Comparison of ENCODE assay signal across 8 cellular contexts in genomic region chr17:81238490-81238814, GRCh38. TPM values are rescaled to one million over a fixed set of nuclear protein-coding genes. Genes with fewer than 3 reads are reported as not detected.
DNase-seq lines count a peak whose midpoint lies in the region; ATAC-seq, FAIRE-seq and TF ChIP-seq lines count a peak whose summit lies in the region.

No MANE protein-coding gene starts in this region.

- no peaks in the 10 kb centered on the region for H3K9me3 ChIP-seq in muscle layer of duodenum (ENCODE audit: control insufficient read depth in 1 of 2, low read length in 2 of 2)

- H3K4me3 ChIP-seq in BJ (ENCODE audit: low read depth, low read length) (peak overlapping the region; percentile 96), brain microvascular endothelial cell (ENCODE audit: low read depth, low read length) (peak overlapping the region; percentile 86), muscle layer of duodenum (ENCODE audit: low read depth in 1 of 2, low read length in 2 of 2) (peak overlapping the region; percentile 87 to 100)

- POLR2A ChIA-PET in BJ (lab: Charles Lee), result interaction anchor here (0.6 to 0.8 kb wide), 2 partner anchors 9 to 268 kb away, joined by 3 to 7 read pairs; no protein-coding TSS in a partner anchor

- H3K27me3 ChIP-seq in BJ (ENCODE audit: control insufficient read depth, insufficient read depth, low read length), result no peaks in the 10 kb centered on the region
- H3K27me3 ChIP-seq in brain microvascular endothelial cell (replicated peaks), result no peaks in the 10 kb centered on the region
- no peaks in the 10 kb centered on the region for H3K27me3 ChIP-seq in muscle layer of duodenum (ENCODE audit: low read depth, low read length)

- in situ Hi-C loops in brain microvascular endothelial cell (cut with HindIII; ENCODE audit: low pct_ligation_motif_present, low sequenced_read_pairs), result no loop called here

- TF ChIP-seq CTCF in BJ (IDR thresholded peaks at IDR 0.05; ENCODE audit: insufficient read depth, low read depth, low read length), result no peak
- TF ChIP-seq CTCF in brain microvascular endothelial cell (IDR thresholded peaks at IDR 0.05; ENCODE audit: low read depth, low read length, missing control alignments), result no peak
- no peak for TF ChIP-seq CTCF in GM20000 (IDR thresholded peaks at IDR 0.05; ENCODE audit: extremely low read depth, missing control alignments)

- peak; percentile 1 for ATAC-seq in HG02970 (IDR thresholded peaks at IDR 0.05; ENCODE audit: low FRiP score, unreplicated experiment)

- H3K27ac ChIP-seq in brain microvascular endothelial cell (peak overlapping the region; percentile 69), muscle layer of duodenum (ENCODE audit: low read length) (no peak overlapping the region)

- CTCF ChIA-PET in BJ (lab: Yijun Ruan, JAX), result interaction anchor here (0.9 to 2.7 kb wide), 7 partner anchors 14 to 246 kb away, joined by 3 to 7 read pairs (median 3); partner anchors contain the start of gene CEP131

- DNase-seq in BJ (ENCODE audit: low read depth), result no peak
- DNase-seq in brain microvascular endothelial cell, result no peak
- DNase-seq in activated effector memory CD4-positive, alpha-beta T cell treated with Interleukin-2 at 50 U/mL for 16 hours, result no peak
- no peak for DNase-seq in GM20000 (ENCODE audit: low spot score)
- no peak for DNase-seq in H54 (ENCODE audit: insufficient read length, low spot score)
- no peak for DNase-seq in ureter (ENCODE audit: low spot score)

- H3K36me3 ChIP-seq in BJ (ENCODE audit: control insufficient read depth, insufficient read depth, low read length) (peaks cover 17% of the 10 kb centered on the region), brain microvascular endothelial cell (replicated peaks) (peaks cover 5% of the 10 kb centered on the region), muscle layer of duodenum (ENCODE audit: control insufficient read depth in 1 of 2, insufficient read depth in 2 of 2, low read length in 2 of 2) (peaks cover 3 to 21% of the 10 kb centered on the region in 2 donors)

- TF ChIP-seq POLR2A in H54 (IDR thresholded peaks at IDR 0.05; ENCODE audit: low read depth, low read length), result no peak

- peaks cover 14 to 50% of the 10 kb centered on the region in 2 donors for H3K4me1 ChIP-seq in muscle layer of duodenum (ENCODE audit: control insufficient read depth in 1 of 2, insufficient read depth in 2 of 2, low read length in 2 of 2)

- FAIRE-seq in H54 (lab: Jason Lieb, UNC), result no peak

RNA-seq across cellular contexts. Expression of gene TEPSIN, which starts 0.4 kb away (rescaled TPM):
- 7.5 and 19.4 TPM in 2 replicates for polyA plus RNA-seq in BJ (2011; rRNA removed)
- polyA minus RNA-seq in BJ (2011; rRNA and poly(A)+ RNA removed), result 4.6 and 8.3 TPM in 2 replicates
- total RNA-seq in ureter, result 37.1 TPM

RNA-seq across cellular contexts. Expression of gene NDUFAF8, which starts 0.7 kb away (rescaled TPM):
- polyA plus RNA-seq in BJ (2011; rRNA removed), result 70.8 and 130 TPM in 2 replicates
- polyA minus RNA-seq in BJ (2011; rRNA and poly(A)+ RNA removed), result 12.1 and 14.0 TPM in 2 replicates
- total RNA-seq in ureter, result 52.9 TPM

RNA-seq across cellular contexts. Expression of gene CEP131, which starts 15.7 kb away (rescaled TPM):
- polyA plus RNA-seq in BJ (2011; rRNA removed), result 3.7 and 4.9 TPM in 2 replicates
- 3.5 and 5.4 TPM in 2 replicates for polyA minus RNA-seq in BJ (2011; rRNA and poly(A)+ RNA removed)
- 5.4 TPM for total RNA-seq in ureter

RNA-seq across cellular contexts. Expression of gene SLC38A10, which starts 56.7 kb away (rescaled TPM):
- 34.6 and 55.4 TPM in 2 replicates for polyA plus RNA-seq in BJ (2011; rRNA removed)
- polyA minus RNA-seq in BJ (2011; rRNA and poly(A)+ RNA removed), result 49.8 and 63.7 TPM in 2 replicates
- 94.4 TPM for total RNA-seq in ureter
